14 cellular contexts compared by ENCODE assay signal in genomic region chr10:79184649-79185048, GRCh38.
DNase-seq lines count a peak whose midpoint lies in the region; ATAC-seq, FAIRE-seq and TF ChIP-seq lines count a peak whose summit lies in the region.
"Had no signal": no experiment of that assay in that cellular context is flagged by ENCODE, and none has a peak within 500 bp of the region (broad histone marks: within the 10 kb centered on the region; RNA-seq: fewer than 3 reads in every experiment).

No MANE protein-coding gene starts in this region.

- no peak overlapping the region for H3K9ac ChIP-seq in DND-41 (ENCODE audit: low read depth, low read length)

- H3K9me3 ChIP-seq in DND-41 (ENCODE audit: insufficient read depth, low read length, severe bottlenecking) (no peaks in the 10 kb centered on the region), SJSA1 (replicated peaks) (no peaks in the 10 kb centered on the region), right atrium auricular region (no peaks in the 10 kb centered on the region), prostate gland (no peaks in the 10 kb centered on the region)
- H3K9me3 ChIP-seq: BE2C had no signal

- no peaks in the 10 kb centered on the region for H3K4me1 ChIP-seq in DND-41 (ENCODE audit: insufficient read depth, low read length)
- peaks cover 92% of the 10 kb centered on the region for H3K4me1 ChIP-seq in SJSA1 (replicated peaks)
- H3K4me1 ChIP-seq in right atrium auricular region, result peaks cover 0 to 100% of the 10 kb centered on the region in 2 donors
- H3K4me1 ChIP-seq in prostate gland (replicated peaks), result peaks cover 6% of the 10 kb centered on the region

- peaks cover 35% of the 10 kb centered on the region for H3K36me3 ChIP-seq in DND-41 (ENCODE audit: insufficient read depth, low read length)
- peaks cover 60% of the 10 kb centered on the region for H3K36me3 ChIP-seq in SJSA1
- peaks cover 11% of the 10 kb centered on the region for H3K36me3 ChIP-seq in right atrium auricular region
- H3K36me3 ChIP-seq in prostate gland, result no peaks in the 10 kb centered on the region

- no peak for TF ChIP-seq POLR2A in prostate gland (IDR thresholded peaks at IDR 0.05)
- no peak for TF ChIP-seq POLR2A in GM12892 (IDR thresholded peaks at IDR 0.05; ENCODE audit: low read depth, low read length)

- FAIRE-seq in GM12892 (lab: Jason Lieb, UNC), result no peak
- FAIRE-seq: GM18507 had no signal

- intact Hi-C loops in prostate gland (cut with DNase I), result loop anchor here (10.0 kb wide), 1 partner anchor 380 kb away; no protein-coding TSS in a partner anchor

- peak overlapping the region; percentile 22; the same call in 1 of the 2 replicates for H3K27ac ChIP-seq in DND-41 (ENCODE audit: low read length)
- peak overlapping the region; percentile 76 for H3K27ac ChIP-seq in SJSA1
- H3K27ac ChIP-seq in right atrium auricular region, result peak overlapping the region; percentile 64 to 71
- H3K27ac ChIP-seq in prostate gland, result peak overlapping the region; percentile 2 to 5

- H3K79me2 ChIP-seq in DND-41 (ENCODE audit: insufficient read depth, low read length), result no peaks in the 10 kb centered on the region

- TF ChIP-seq CTCF in DND-41 (IDR thresholded peaks at IDR 0.05; ENCODE audit: borderline replicate concordance, extremely low read depth, low read length, poor library complexity, severe bottlenecking), result no peak
- TF ChIP-seq CTCF in right atrium auricular region (IDR thresholded peaks at IDR 0.05), result no peak
- TF ChIP-seq CTCF in prostate gland (IDR thresholded peaks at IDR 0.05), result no peak

- H2AFZ ChIP-seq in DND-41 (ENCODE audit: low read depth, low read length), result no peak overlapping the region

- H3K27me3 ChIP-seq in DND-41 (ENCODE audit: insufficient read depth, low read length, poor library complexity) (no peaks in the 10 kb centered on the region), SJSA1 (replicated peaks) (no peaks in the 10 kb centered on the region), right atrium auricular region (no peaks in the 10 kb centered on the region), prostate gland (replicated peaks; ENCODE audit: insufficient read depth) (no peaks in the 10 kb centered on the region)
- H3K27me3 ChIP-seq: BE2C had no signal

- no peak overlapping the region for H3K4me2 ChIP-seq in DND-41 (ENCODE audit: insufficient read depth, low read length)

- H3K4me3 ChIP-seq in DND-41 (ENCODE audit: low read depth in 1 of 2, low read length in 2 of 2) (no peak overlapping the region), SJSA1 (no peak overlapping the region), right atrium auricular region (no peak overlapping the region), prostate gland (no peak overlapping the region)

- peaks cover 55% of the 10 kb centered on the region for H4K20me1 ChIP-seq in DND-41 (ENCODE audit: insufficient read depth, low read length)

- DNase-seq in DND-41 (no peak), SJSA1 (ENCODE audit: low read depth in 1 of 2, low spot score in 2 of 2) (no peak), right atrium auricular region (ENCODE audit: low spot score) (no peak), prostate gland (ENCODE audit: low spot score) (no peak), GM12892 (ENCODE audit: insufficient read length) (no peak)
- no peak for DNase-seq in activated CD4-positive, CD25-positive, alpha-beta regulatory T cell treated with anti-CD3 and anti-CD28 coated beads, Interleukin-2, amount 50 U/mL, for 72 hours
- DNase-seq: activated CD4-positive, alpha-beta T cell treated with anti-CD3 and anti-CD28 coated beads for 48 hours; activated effector memory CD4-positive, alpha-beta T cell treated with Interleukin-2 at 50 U/mL for 16 hours; cerebellar nuclear complex; NCI-H1105 had no signal

- WGBS in prostate gland, result 35% methylated on average over 6 of the region's 6 CpGs

- no peak for ATAC-seq in DND-41 (ENCODE audit: insufficient read depth, low read depth)
- ATAC-seq in GM19397 (IDR thresholded peaks at IDR 0.05; ENCODE audit: unreplicated experiment), result no peak
- ATAC-seq in GM18520 (IDR thresholded peaks at IDR 0.05; ENCODE audit: unreplicated experiment), result no peak

Comparison
In these comparisons a context has a peak if more than half of its experiments do, and no peak if none do; other contexts are left out.
1. H3K27ac ChIP-seq: peak in every context shown above with its lines; median percentile 76 in SJSA1; 68 in right atrium auricular region; 22 in DND-41; 4 in prostate gland.